28 cellular contexts compared by ENCODE assay signal in the genomic region with DNA sequence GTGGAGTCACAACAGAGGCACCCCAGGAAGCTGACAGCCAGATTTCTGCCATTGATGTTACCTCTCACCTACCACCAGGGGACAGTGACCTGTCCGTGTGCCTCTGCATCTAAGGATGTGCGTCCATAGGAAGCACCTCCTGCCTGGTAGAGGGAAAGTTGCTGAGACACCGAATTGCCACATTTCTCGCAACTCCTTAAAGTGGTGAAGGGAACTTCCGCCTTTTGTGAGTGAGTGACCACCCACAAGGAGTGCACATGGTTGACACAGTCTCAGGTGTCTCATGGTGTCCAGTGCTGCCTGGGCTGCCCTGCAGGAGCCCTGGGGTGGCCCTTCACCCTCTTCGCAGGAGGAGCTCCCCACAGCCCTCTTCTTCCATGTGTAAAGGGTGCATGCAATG.
DNase-seq lines count a peak whose midpoint lies in the region; ATAC-seq and TF ChIP-seq lines count a peak whose summit lies in the region.
"Had no signal": no experiment of that assay in that cellular context is flagged by ENCODE, and none has a peak within 500 bp of the region (broad histone marks: within the 10 kb centered on the region; RNA-seq: fewer than 3 reads in every experiment).

No MANE protein-coding gene starts in this region.

- no peaks in the 10 kb centered on the region for H3K4me1 ChIP-seq in BE2C
- H3K4me1 ChIP-seq: vagina had no signal

- H3K36me3 ChIP-seq in BE2C (no peaks in the 10 kb centered on the region), H7 (replicated peaks; ENCODE audit: control insufficient read depth, insufficient read depth, low read length) (no peaks in the 10 kb centered on the region; the same call in 1 of the 2 replicates)

- H3K4me1 Mint-ChIP-seq in glutamatergic neuron (ENCODE audit: low read depth, unreplicated experiment) (peaks cover 11% of the 10 kb centered on the region), MCF 10A (ENCODE audit: insufficient read depth, unreplicated experiment) (no peaks in the 10 kb centered on the region)
- no peaks in the 10 kb centered on the region for H3K4me1 Mint-ChIP-seq in naive thymus-derived CD8-positive, alpha-beta T cell
- H3K4me1 Mint-ChIP-seq: activated CD8-positive, alpha-beta memory T cell treated with anti-CD3 and anti-CD28 coated beads, Interleukin-2, amount 10 ng/mL, durations not matched to agents 7 days and 5 days; immature natural killer cell; memory B cell had no signal

- peak; percentile 15; the same call in 1 of the 2 replicates for TF ChIP-seq CTCF in BE2C (IDR thresholded peaks at IDR 0.05; ENCODE audit: low read depth, low read length)
- 0 out of 2 replicates have a peak, but pooled peaks have one; percentile 16 for TF ChIP-seq CTCF in VCaP (conservative IDR thresholded peaks at IDR 0.05)
- peak; percentile 18 for TF ChIP-seq CTCF in glutamatergic neuron (IDR thresholded peaks at IDR 0.05; ENCODE audit: partially characterized antibody, unreplicated experiment)
- no peak for TF ChIP-seq CTCF in MCF 10A (IDR thresholded peaks at IDR 0.05; ENCODE audit: unreplicated experiment)

- BruUV-seq in MCF 10A (replicated peaks; lab: Mats Ljungman, UMichigan) = no TSS peak

- H3K9me3 Mint-ChIP-seq in glutamatergic neuron (ENCODE audit: unreplicated experiment) (peaks cover 22% of the 10 kb centered on the region), MCF 10A (ENCODE audit: unreplicated experiment) (no peaks in the 10 kb centered on the region)
- no peaks in the 10 kb centered on the region for H3K9me3 Mint-ChIP-seq in naive thymus-derived CD8-positive, alpha-beta T cell
- H3K9me3 Mint-ChIP-seq: activated T-helper 1 cell treated with anti-CD3 and anti-CD28 coated beads, Interleukin-12 subunit alpha, Interleukin-12 subunit beta, Interleukin-2, Interleukin-4 antibody, amounts not matched to agents 30 ng/mL and 10 ng/mL and 1 ng/mL, durations not matched to agents 14 hours and 24 hours and 36 hours; immature natural killer cell; T-helper 2 cell treated with Interferon-gamma antibody and Interleukin-4, amounts not matched to agents 5 μg/mL and 100 μg/mL, for 36 hours had no signal

- H3K27me3 ChIP-seq in BE2C = no peaks in the 10 kb centered on the region
- H3K27me3 ChIP-seq in H7 (ENCODE audit: control insufficient read depth, insufficient read depth, low read length) = no peaks in the 10 kb centered on the region
- H3K27me3 ChIP-seq: dorsolateral prefrontal cortex, vagina had no signal

- no peak overlapping the region for H3K4me3 ChIP-seq in BE2C (ENCODE audit: low read depth, low read length)
- H3K4me3 ChIP-seq in H7 (ENCODE audit: insufficient read depth, low read depth, low read length) = no peak overlapping the region
- H3K4me3 ChIP-seq: dorsolateral prefrontal cortex, smooth muscle cell, thoracic aorta, vagina had no signal

- POLR2A ChIA-PET in MCF 10A (lab: Yijun Ruan, JAX) = no interaction called here
- POLR2A ChIA-PET in naive thymus-derived CD8-positive, alpha-beta T cell (lab: Charles Lee) = no interaction called here

- CTCF ChIA-PET in MCF 10A (lab: Yijun Ruan, JAX) = no interaction called here

- no peak for DNase-seq in BE2C
- DNase-seq in H7 = peak; percentile 76
- no peak for DNase-seq in glutamatergic neuron
- no peak for DNase-seq in MCF 10A (ENCODE audit: unreplicated experiment)
- DNase-seq in dedifferentiated amniotic fluid mesenchymal stem cell (ENCODE audit: extremely low spot score) = no peak
- DNase-seq in naive thymus-derived CD8-positive, alpha-beta T cell = no peak
- DNase-seq in posterior vena cava (ENCODE audit: low spot score) = no peak
- DNase-seq: activated CD4-positive, alpha-beta T cell treated with anti-CD3 and anti-CD28 coated beads, Interleukin-2, amount 50 U/mL, for 1 hour; activated CD8-positive, alpha-beta memory T cell treated with anti-CD3 and anti-CD28 coated beads, Interleukin-2, amount 10 ng/mL, durations not matched to agents 7 days and 5 days; aorta; C1 segment of cervical spinal cord; dorsolateral prefrontal cortex; erythroblast; immature natural killer cell; KG1; NCI-H187; NCI-H2171 treated with DMSO at 0.1 percent for 48 hours; NCI-H526; stimulated activated CD4-positive, alpha-beta T cell treated with anti-CD3 and anti-CD28 coated beads, Interleukin-2, amount 100 ng/mL, for 48 hours; stimulated activated naive CD4-positive, alpha-beta T cell treated with Interleukin-2 at 50 U/mL for 16 hours had no signal

- H3K36me3 Mint-ChIP-seq in glutamatergic neuron (ENCODE audit: unreplicated experiment) = no peaks in the 10 kb centered on the region
- H3K36me3 Mint-ChIP-seq in MCF 10A (ENCODE audit: insufficient read depth, unreplicated experiment) = peaks cover 15% of the 10 kb centered on the region
- no peaks in the 10 kb centered on the region for H3K36me3 Mint-ChIP-seq in naive thymus-derived CD8-positive, alpha-beta T cell
- H3K36me3 Mint-ChIP-seq: activated CD8-positive, alpha-beta memory T cell treated with anti-CD3 and anti-CD28 coated beads, Interleukin-2, amount 10 ng/mL, durations not matched to agents 7 days and 5 days; activated naive CD8-positive, alpha-beta T cell; memory B cell had no signal

- peaks cover 18% of the 10 kb centered on the region for H3K27me3 Mint-ChIP-seq in glutamatergic neuron (ENCODE audit: unreplicated experiment)
- H3K27me3 Mint-ChIP-seq in MCF 10A (ENCODE audit: insufficient read depth, unreplicated experiment) = no peaks in the 10 kb centered on the region
- peaks cover 0 to 25% (median 9%) of the 10 kb centered on the region in 5 donors for H3K27me3 Mint-ChIP-seq in naive thymus-derived CD8-positive, alpha-beta T cell
- H3K27me3 Mint-ChIP-seq: activated CD8-positive, alpha-beta memory T cell treated with anti-CD3 and anti-CD28 coated beads, Interleukin-2, amount 10 ng/mL, durations not matched to agents 7 days and 5 days had no signal

- no peak overlapping the region for H3K27ac Mint-ChIP-seq in glutamatergic neuron (ENCODE audit: unreplicated experiment)
- H3K27ac Mint-ChIP-seq in MCF 10A (ENCODE audit: low read depth, unreplicated experiment) = no peak overlapping the region
- no peak overlapping the region for H3K27ac Mint-ChIP-seq in naive thymus-derived CD8-positive, alpha-beta T cell
- H3K27ac Mint-ChIP-seq: activated CD8-positive, alpha-beta memory T cell treated with anti-CD3 and anti-CD28 coated beads, Interleukin-2, amount 10 ng/mL, durations not matched to agents 7 days and 5 days; activated naive CD8-positive, alpha-beta T cell; activated T-helper 1 cell treated with anti-CD3 and anti-CD28 coated beads, Interleukin-12 subunit alpha, Interleukin-12 subunit beta, Interleukin-2, Interleukin-4 antibody, amounts not matched to agents 30 ng/mL and 10 ng/mL and 1 ng/mL, durations not matched to agents 14 hours and 24 hours and 36 hours; memory B cell; T-helper 2 cell treated with Interferon-gamma antibody and Interleukin-4, amounts not matched to agents 5 μg/mL and 100 μg/mL, for 36 hours had no signal

- intact Hi-C loops in MCF 10A (cut with micrococcal nuclease) (no loop called here), posterior vena cava (cut with DNase I) (no loop called here)

- H3K9me3 ChIP-seq in BE2C = no peaks in the 10 kb centered on the region
- H3K9me3 ChIP-seq: thoracic aorta, vagina had no signal

- no peak overlapping the region for H3K27ac ChIP-seq in VCaP
- H3K27ac ChIP-seq: dorsolateral prefrontal cortex, thoracic aorta, vagina had no signal

- no peak overlapping the region for H3K4me3 Mint-ChIP-seq in glutamatergic neuron (ENCODE audit: unreplicated experiment)
- no peak overlapping the region for H3K4me3 Mint-ChIP-seq in MCF 10A (ENCODE audit: unreplicated experiment)
- no peak overlapping the region for H3K4me3 Mint-ChIP-seq in naive thymus-derived CD8-positive, alpha-beta T cell
- H3K4me3 Mint-ChIP-seq: activated CD8-positive, alpha-beta memory T cell treated with anti-CD3 and anti-CD28 coated beads, Interleukin-2, amount 10 ng/mL, durations not matched to agents 7 days and 5 days; activated naive CD8-positive, alpha-beta T cell; activated T-helper 1 cell treated with anti-CD3 and anti-CD28 coated beads, Interleukin-12 subunit alpha, Interleukin-12 subunit beta, Interleukin-2, Interleukin-4 antibody, amounts not matched to agents 30 ng/mL and 10 ng/mL and 1 ng/mL, durations not matched to agents 14 hours and 24 hours and 36 hours; immature natural killer cell; memory B cell; T-helper 2 cell treated with Interferon-gamma antibody and Interleukin-4, amounts not matched to agents 5 μg/mL and 100 μg/mL, for 36 hours had no signal

- ATAC-seq in naive thymus-derived CD8-positive, alpha-beta T cell = no peak
- ATAC-seq: activated CD8-positive, alpha-beta memory T cell treated with anti-CD3 and anti-CD28 coated beads, Interleukin-2, amount 10 ng/mL, durations not matched to agents 7 days and 5 days had no signal
